ENCODE assay signal across 18 cellular contexts in genomic region chr11:71440021-71440755, GRCh38. TPM values are rescaled to one million over a fixed set of nuclear protein-coding genes. Genes with fewer than 3 reads are reported as not detected.
DNase-seq lines count a peak whose midpoint lies in the region; ATAC-seq, FAIRE-seq and TF ChIP-seq lines count a peak whose summit lies in the region.
"Had no signal": no experiment of that assay in that cellular context is flagged by ENCODE, and none has a peak within 500 bp of the region (broad histone marks: within the 10 kb centered on the region; RNA-seq: fewer than 3 reads in every experiment).

No MANE protein-coding gene starts in this region.

- H3K79me2 ChIP-seq in OCI-LY7 (ENCODE audit: insufficient read depth, low read depth, low read length) (no peaks in the 10 kb centered on the region), osteoblast (ENCODE audit: insufficient read depth, low read length) (no peaks in the 10 kb centered on the region)

- BruUV-seq in OCI-LY7 (replicated peaks; lab: Mats Ljungman, UMichigan): TSS peak; percentile 36

- DNase-seq in OCI-LY7 (ENCODE audit: low spot score) (no peak), osteoblast (ENCODE audit: insufficient read length, low spot score, missing footprints) (peak; percentile 27), urothelium cell line (ENCODE audit: low spot score) (no peak), OCI-M2 (lab: John Stamatoyannopoulos, UW; ENCODE audit: unreplicated experiment) (no peak)
- DNase-seq: BE2C; Caco-2; CD8-positive, alpha-beta T cell; DND-41; GDM1; GM23248; H7 had no signal

- H2AFZ ChIP-seq in OCI-LY7 (ENCODE audit: low read length) (no peak overlapping the region), osteoblast (ENCODE audit: low read length) (no peak overlapping the region)
- H2AFZ ChIP-seq: GM23248 had no signal

- H4K20me1 ChIP-seq in OCI-LY7 (ENCODE audit: insufficient read depth, low read length) (no peaks in the 10 kb centered on the region), osteoblast (ENCODE audit: insufficient read depth, low read length) (no peaks in the 10 kb centered on the region)

- POLR2A ChIA-PET in HEK293 (lab: Yijun Ruan, JAX): no interaction called here
- POLR2A ChIA-PET in OCI-LY7 (lab: Charles Lee): interaction anchor here (0.6 kb wide), 1 partner anchor 21 kb away, joined by 3 read pairs; no protein-coding TSS in a partner anchor

- intact Hi-C loops in OCI-LY7 (cut with micrococcal nuclease; ENCODE audit: unreplicated experiment): no loop called here

- TF ChIP-seq CTCF in HEK293 (tag by site-specific recombination; IDR thresholded peaks at IDR 0.05) (no peak), OCI-LY7 (conservative IDR thresholded peaks at IDR 0.05; ENCODE audit: low read length) (no peak), osteoblast (IDR thresholded peaks at IDR 0.05; ENCODE audit: extremely low read depth, low read depth, low read length) (no peak)

- H3K27me3 ChIP-seq in osteoblast (ENCODE audit: insufficient read depth, low read length): no peaks in the 10 kb centered on the region
- H3K27me3 ChIP-seq: BE2C had no signal

- no peak for ATAC-seq in GM18861 (IDR thresholded peaks at IDR 0.05; ENCODE audit: unreplicated experiment)
- ATAC-seq: A549; CD8-positive, alpha-beta T cell; HepG2 had no signal

- H3K4me2 ChIP-seq in OCI-LY7 (ENCODE audit: low read length) (no peak overlapping the region), osteoblast (ENCODE audit: insufficient read depth, low read length) (no peak overlapping the region)
- H3K4me2 ChIP-seq: A549 had no signal

- no peaks in the 10 kb centered on the region for H3K9me2 ChIP-seq in OCI-LY7 (ENCODE audit: insufficient read depth, low read length)

- CTCF ChIA-PET in HEK293 (lab: Yijun Ruan, JAX) (interaction anchor here (0.8 kb wide), 1 partner anchor 140 kb away, joined by 6 read pairs; no protein-coding TSS in a partner anchor), OCI-LY7 (lab: Charles Lee; ENCODE audit: unreplicated experiment) (no interaction called here)

- H3K9me3 ChIP-seq in HEK293 (ENCODE audit: control insufficient read depth, insufficient read depth, low read depth, low read length) (no peaks in the 10 kb centered on the region), OCI-LY7 (ENCODE audit: low read length) (no peaks in the 10 kb centered on the region), osteoblast (ENCODE audit: low read depth, low read length) (no peaks in the 10 kb centered on the region)
- H3K9me3 ChIP-seq: A549, BE2C, Caco-2 had no signal

- H3K36me3 ChIP-seq in HEK293 (ENCODE audit: control insufficient read depth in 2 of 2, insufficient read depth in 1 of 2, low read length in 2 of 2): peaks cover 4 to 89% of the 10 kb centered on the region in 2 experiments; a peak in 2 of 3 replicates
- peaks cover 86% of the 10 kb centered on the region for H3K36me3 ChIP-seq in OCI-LY7 (ENCODE audit: insufficient read depth, low read length)
- peaks cover 15% of the 10 kb centered on the region for H3K36me3 ChIP-seq in osteoblast (ENCODE audit: insufficient read depth, low read length)

- FAIRE-seq in urothelium cell line (lab: Jason Lieb, UNC): peak; percentile 48
- FAIRE-seq: A549, GM12892, GM19239, HepG2 had no signal

- H3K4me1 ChIP-seq in HEK293 (ENCODE audit: control insufficient read depth, insufficient read depth, low read length) (no peaks in the 10 kb centered on the region), OCI-LY7 (ENCODE audit: insufficient read depth, low read length, poor library complexity, severe bottlenecking) (no peaks in the 10 kb centered on the region), osteoblast (ENCODE audit: insufficient read depth, low read length) (no peaks in the 10 kb centered on the region)
- H3K4me1 ChIP-seq: A549, BE2C, Caco-2 had no signal

- no peak overlapping the region for H3K4me3 ChIP-seq in HEK293 (ENCODE audit: low read depth, low read length)
- no peak overlapping the region for H3K4me3 ChIP-seq in OCI-LY7 (ENCODE audit: low read depth, low read length, poor library complexity, severe bottlenecking)
- H3K4me3 ChIP-seq in osteoblast (ENCODE audit: insufficient read depth, low read length): no peak overlapping the region
- H3K4me3 ChIP-seq: A549, GM23248 had no signal

- H3K27ac ChIP-seq in HEK293 (ENCODE audit: extremely low read depth, low read depth, low read length) (no peak overlapping the region), OCI-LY7 (ENCODE audit: low read depth, low read length, poor library complexity, severe bottlenecking) (no peak overlapping the region), osteoblast (ENCODE audit: low read depth, low read length) (no peak overlapping the region)
- H3K27ac ChIP-seq: A549, C4-2B, GM23248 had no signal

TF ChIP-seq in HEK293, 187 proteins besides CTCF, POLR2A, EP300 and RAD21:
- TF ChIP-seq ZFHX2 (tag by site-specific recombination; conservative IDR thresholded peaks at IDR 0.05) (peak; percentile 97), KLF7 (tag by site-specific recombination; IDR thresholded peaks at IDR 0.05; ENCODE audit: borderline replicate concordance) (no peak), EGR2 (tag by site-specific recombination; IDR thresholded peaks at IDR 0.05; ENCODE audit: low read depth) (peak; percentile 99), ZBTB10 (tag by site-specific recombination; IDR thresholded peaks at IDR 0.05) (no peak), ZNF366 (tag by site-specific recombination; conservative IDR thresholded peaks at IDR 0.05) (no peak), ZNF510 (tag by site-specific recombination; IDR thresholded peaks at IDR 0.05; ENCODE audit: insufficient replicate concordance) (no peak), PBX3 (CRISPR knock-in tag; IDR thresholded peaks at IDR 0.05) (no peak), ZNF280D (tag by site-specific recombination; IDR thresholded peaks at IDR 0.05) (no peak)
TF ChIP-seq in HEK293: peak in this region for 2.

RNA-seq across cellular contexts. Expression of gene DHCR7, which starts 8.0 kb away (rescaled TPM):
- total RNA-seq in OCI-LY7 (2014; rRNA removed; shearing (Covaris generic)): 25.8 and 33.4 TPM in 2 replicates
- total RNA-seq in OCI-LY7 (2022) (88.5 and 110 TPM in 2 replicates), osteoblast (58.3 and 60.4 TPM in 2 replicates)

RNA-seq across cellular contexts. Expression of gene NADSYN1, which starts 12.8 kb away (rescaled TPM):
- 70.9 and 85.3 TPM in 2 replicates for total RNA-seq in OCI-LY7 (2014; rRNA removed; shearing (Covaris generic))
- 121 and 122 TPM in 2 replicates for total RNA-seq in OCI-LY7 (2022)
- 69.5 and 81.1 TPM in 2 replicates for total RNA-seq in osteoblast
